9 cellular contexts compared by ENCODE assay signal in genomic region chr15:89812126-89812846, GRCh38. TPM values are rescaled to one million over a fixed set of nuclear protein-coding genes. Genes with fewer than 3 reads are reported as not detected.
DNase-seq lines count a peak whose midpoint lies in the region; ATAC-seq and TF ChIP-seq lines count a peak whose summit lies in the region.
"Had no signal": no experiment of that assay in that cellular context is flagged by ENCODE, and none has a peak within 500 bp of the region (broad histone marks: within the 10 kb centered on the region; RNA-seq: fewer than 3 reads in every experiment).

No MANE protein-coding gene starts in this region.

- H3K27me3 ChIP-seq in Peyer's patch (peaks cover 0 to 6% of the 10 kb centered on the region in 2 donors), neutrophil (no peaks in the 10 kb centered on the region)

- ATAC-seq in GM19324 (IDR thresholded peaks at IDR 0.05; ENCODE audit: low FRiP score, unreplicated experiment) (no peak), HG03196 (IDR thresholded peaks at IDR 0.05; ENCODE audit: unreplicated experiment) (no peak), GM18517 (IDR thresholded peaks at IDR 0.05; ENCODE audit: unreplicated experiment) (no peak)

- DNase-seq in Peyer's patch, result peak in 2 of 3 donors; percentile 92 to 93
- peak; percentile 49 for DNase-seq in fibroblast of pulmonary artery (ENCODE audit: low read depth)
- DNase-seq in NCI-H1092 treated with DMSO at 0.1 percent for 48 hours (lab: John Stamatoyannopoulos, UW), result no peak
- DNase-seq: CD4-positive, alpha-beta memory T cell had no signal

- H3K9me3 ChIP-seq in Peyer's patch (no peaks in the 10 kb centered on the region), neutrophil (no peaks in the 10 kb centered on the region)

- H3K36me3 ChIP-seq in Peyer's patch (no peaks in the 10 kb centered on the region), neutrophil (peaks cover 56% of the 10 kb centered on the region)

- peaks cover 0 to 39% (median 8%) of the 10 kb centered on the region in 4 donors for H3K4me1 ChIP-seq in Peyer's patch
- peaks cover 54 to 78% of the 10 kb centered on the region in 2 experiments for H3K4me1 ChIP-seq in neutrophil (ENCODE audit: control insufficient read depth in 1 of 2, insufficient read depth in 1 of 2, low read depth in 1 of 2, low read length in 1 of 2)

- TF ChIP-seq POLR2A in Peyer's patch (IDR thresholded peaks at IDR 0.05), result peak; percentile 40 to 86

- no peak for TF ChIP-seq CTCF in C4-2B (conservative IDR thresholded peaks at IDR 0.05)
- TF ChIP-seq CTCF in Peyer's patch (IDR thresholded peaks at IDR 0.05), result no peak
- TF ChIP-seq CTCF in fibroblast of pulmonary artery (IDR thresholded peaks at IDR 0.05; ENCODE audit: low read length, missing control alignments), result no peak
- TF ChIP-seq CTCF in neutrophil (IDR thresholded peaks at IDR 0.05), result no peak

- H3K4me3 ChIP-seq in Peyer's patch, result peak overlapping the region in 1 of 4 donors; percentile 9
- peak overlapping the region; percentile 77 for H3K4me3 ChIP-seq in fibroblast of pulmonary artery (replicated peaks; ENCODE audit: low read depth, low read length)
- H3K4me3 ChIP-seq in neutrophil (ENCODE audit: low read depth in 1 of 2, low read length in 1 of 2), result peak overlapping the region; percentile 95 to 98

- H3K27ac ChIP-seq in C4-2B (peak overlapping the region; percentile 55), Peyer's patch (peak overlapping the region in 3 of 4 donors; percentile 76 to 94 (median 88)), neutrophil (peak overlapping the region; percentile 100)

RNA-seq across cellular contexts. Expression of gene ANPEP, which starts 2.4 kb away (rescaled TPM):
- 1,000 to 10,000 TPM in 3 of 4 donors, 100 to 1,000 TPM in 1; 295 to 7,069 (median 4,830) TPM for total RNA-seq in Peyer's patch

RNA-seq across cellular contexts. Expression of gene MESP2, which starts 36.2 kb away (rescaled TPM):
- total RNA-seq in Peyer's patch, result not detected
- total RNA-seq: CD4-positive, alpha-beta memory T cell had no signal
